Comparison of ENCODE assay signal across 8 cellular contexts in the genomic region with DNA sequence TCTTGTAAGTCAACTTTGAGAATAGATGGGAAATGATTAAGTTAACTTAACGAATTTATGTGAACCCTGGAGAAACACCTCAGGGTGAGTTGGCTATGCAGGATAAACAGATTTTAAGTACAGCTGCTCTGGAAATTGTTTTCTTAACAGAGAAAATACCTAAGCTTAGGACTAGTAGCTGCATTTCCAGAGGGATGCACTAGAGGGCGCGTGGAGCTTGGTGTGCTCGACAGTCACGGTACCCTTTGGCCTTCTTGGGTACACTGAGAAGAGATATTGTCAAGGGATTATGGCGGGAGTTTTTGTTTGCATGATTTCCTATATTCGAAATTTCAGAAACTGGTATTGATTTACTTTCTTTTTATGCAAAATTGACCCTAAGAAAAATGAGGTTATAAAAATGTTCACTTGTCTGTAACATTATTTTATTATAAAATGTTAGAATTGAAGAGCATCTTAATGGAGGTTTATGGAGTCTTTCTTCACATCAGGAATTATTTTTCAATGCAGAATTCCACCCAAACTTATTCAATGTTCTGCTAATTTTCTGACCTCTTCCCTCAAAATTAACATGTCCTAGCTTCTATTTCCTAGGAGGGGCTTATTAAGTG. TPM values are rescaled to one million over a fixed set of nuclear protein-coding genes. Genes with fewer than 3 reads are reported as not detected.
DNase-seq lines count a peak whose midpoint lies in the region; ATAC-seq, FAIRE-seq and TF ChIP-seq lines count a peak whose summit lies in the region.

No MANE protein-coding gene starts in this region.

- H3K4me1 Mint-ChIP-seq in T-helper 2 cell treated with Interferon-gamma antibody and Interleukin-4, amounts not matched to agents 5 μg/mL and 100 μg/mL, for 36 hours (ENCODE audit: low read depth), result no peaks in the 10 kb centered on the region

- no peak overlapping the region for H2AFZ ChIP-seq in smooth muscle cell (ENCODE audit: low read depth)

- no peaks in the 10 kb centered on the region for H3K4me1 ChIP-seq in smooth muscle cell (ENCODE audit: low read depth)

- H3K27me3 Mint-ChIP-seq in T-helper 2 cell treated with Interferon-gamma antibody and Interleukin-4, amounts not matched to agents 5 μg/mL and 100 μg/mL, for 36 hours (ENCODE audit: low read depth), result no peaks in the 10 kb centered on the region

- 4% methylated on average over 7 of the region's 7 CpGs for WGBS in smooth muscle cell (ENCODE audit: low lambda C conversion rate)

- peak; percentile 36 for DNase-seq in GM18507 (ENCODE audit: extremely low spot score, insufficient read length, low read depth)
- peak; percentile 14 to 49 for DNase-seq in NCI-H187 (lab: John Stamatoyannopoulos, UW)
- DNase-seq in T-helper 2 cell treated with Interferon-gamma antibody and Interleukin-4, amounts not matched to agents 5 μg/mL and 100 μg/mL, for 36 hours (ENCODE audit: low spot score), result peak; percentile 21
- peak; percentile 54 for DNase-seq in astrocyte of the cerebellum (ENCODE audit: low read depth)
- peak; percentile 62 for DNase-seq in iPS DF 4.7 (ENCODE audit: extremely low read depth, low spot score)
- peak; percentile 22 for DNase-seq in smooth muscle cell (lab: John Stamatoyannopoulos, UW; ENCODE audit: unreplicated experiment)

- H3K27ac Mint-ChIP-seq in T-helper 2 cell treated with Interferon-gamma antibody and Interleukin-4, amounts not matched to agents 5 μg/mL and 100 μg/mL, for 36 hours, result no peak overlapping the region

- H3K27me3 ChIP-seq in smooth muscle cell (ENCODE audit: low read depth), result peaks cover 5% of the 10 kb centered on the region

- ATAC-seq in HG02938 (IDR thresholded peaks at IDR 0.05; ENCODE audit: unreplicated experiment), result peak; percentile 81

- H3K79me2 ChIP-seq in smooth muscle cell (ENCODE audit: low read depth), result no peaks in the 10 kb centered on the region

- FAIRE-seq in A204.1 (lab: Jason Lieb, UNC) (peak; percentile 81), GM18507 (lab: Jason Lieb, UNC) (peak; percentile 84)

- no peaks in the 10 kb centered on the region for H3K36me3 Mint-ChIP-seq in T-helper 2 cell treated with Interferon-gamma antibody and Interleukin-4, amounts not matched to agents 5 μg/mL and 100 μg/mL, for 36 hours (ENCODE audit: low read depth)

- H3K4me3 Mint-ChIP-seq in T-helper 2 cell treated with Interferon-gamma antibody and Interleukin-4, amounts not matched to agents 5 μg/mL and 100 μg/mL, for 36 hours, result no peak overlapping the region

- in situ Hi-C loops in astrocyte of the cerebellum (cut with HindIII; ENCODE audit: low sequenced_read_pairs), result no loop called here

- no peaks in the 10 kb centered on the region for H3K9me3 ChIP-seq in smooth muscle cell (replicated peaks; ENCODE audit: low read depth)

- H3K27ac ChIP-seq in smooth muscle cell (ENCODE audit: low read depth), result no peak overlapping the region

- no peaks in the 10 kb centered on the region for H3K9me3 Mint-ChIP-seq in T-helper 2 cell treated with Interferon-gamma antibody and Interleukin-4, amounts not matched to agents 5 μg/mL and 100 μg/mL, for 36 hours

- no peaks in the 10 kb centered on the region for H4K20me1 ChIP-seq in smooth muscle cell (ENCODE audit: low read depth)

- TF ChIP-seq CTCF in astrocyte of the cerebellum (IDR thresholded peaks at IDR 0.05; ENCODE audit: low read depth, low read length, missing control alignments), result peak; percentile 98
- TF ChIP-seq CTCF in smooth muscle cell (IDR thresholded peaks at IDR 0.05; ENCODE audit: borderline replicate concordance, insufficient read depth, poor library complexity, severe bottlenecking), result peak; percentile 93

- no peaks in the 10 kb centered on the region for H3K36me3 ChIP-seq in smooth muscle cell (ENCODE audit: low read depth)

- H3K4me3 ChIP-seq in astrocyte of the cerebellum (ENCODE audit: low read depth, low read length) (no peak overlapping the region), smooth muscle cell (no peak overlapping the region)

- no peak overlapping the region for H3K4me2 ChIP-seq in smooth muscle cell

- H3F3A ChIP-seq in smooth muscle cell (ENCODE audit: low read depth), result no peaks in the 10 kb centered on the region

- H3K9ac ChIP-seq in smooth muscle cell (ENCODE audit: low read depth), result no peak overlapping the region

RNA-seq across cellular contexts. Expression of a gene that starts 58.4 kb away (rescaled TPM):
- total RNA-seq in smooth muscle cell, result not detected in 2 replicates
- polyA plus RNA-seq in smooth muscle cell, result not detected in 2 replicates
